Comparison of ENCODE assay signal across 8 cellular contexts in the genomic region with DNA sequence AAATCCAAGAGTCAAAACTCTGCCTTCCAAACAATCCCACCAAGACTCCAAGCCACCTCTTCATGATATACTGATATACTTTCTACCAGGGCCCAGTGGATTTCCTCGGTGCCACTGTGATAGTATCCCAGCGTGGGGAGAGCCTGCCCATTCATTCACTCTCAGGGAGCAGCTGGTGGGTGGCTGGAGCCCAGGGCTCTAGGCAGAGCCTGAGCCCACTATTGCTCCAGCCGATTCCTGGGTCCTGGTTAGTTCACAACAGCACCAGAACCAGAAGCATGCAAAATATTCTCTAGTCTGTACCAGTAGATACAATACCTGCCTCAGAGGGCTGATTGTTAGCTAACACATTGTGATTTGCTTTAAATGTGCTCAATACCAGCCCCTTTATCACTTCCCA. TPM values are rescaled to one million over a fixed set of nuclear protein-coding genes. Genes with fewer than 3 reads are reported as not detected.
DNase-seq lines count a peak whose midpoint lies in the region; ATAC-seq, FAIRE-seq and TF ChIP-seq lines count a peak whose summit lies in the region.

No MANE protein-coding gene starts in this region.

- ATAC-seq in Right ventricle myocardium superior (ENCODE audit: poor library complexity), result no peak
- no peak for ATAC-seq in K562
- no peak for ATAC-seq in GM19467 (IDR thresholded peaks at IDR 0.05; ENCODE audit: unreplicated experiment)

- no TSS peak for BruUV-seq in K562 (replicated peaks; lab: Mats Ljungman, UMichigan)

- no peak for TF ChIP-seq RAD21 in K562 (CRISPR knock-in tag; conservative IDR thresholded peaks at IDR 0.05 in 1 of 2, IDR thresholded peaks at IDR 0.05 in 1 of 2)

- TF ChIP-seq EP300 in K562 (IDR thresholded peaks at IDR 0.05; ENCODE audit: low read length), result no peak

- H3K4me1 Mint-ChIP-seq in mesothelial cell of epicardium, result peaks cover 55% of the 10 kb centered on the region

- H3K4me1 ChIP-seq in right atrium auricular region (peaks cover 0 to 66% of the 10 kb centered on the region in 2 donors), K562 (replicated peaks in 1 of 2; ENCODE audit: control insufficient read depth in 2 of 2, insufficient read depth in 2 of 2, low read length in 2 of 2) (peaks cover 11 to 13% of the 10 kb centered on the region in 2 experiments)

- no peaks in the 10 kb centered on the region for H4K20me1 ChIP-seq in K562 (replicated peaks; ENCODE audit: control insufficient read depth, insufficient read depth, low read length)

- 49% methylated on average over 3 of the region's 3 CpGs for WGBS in K562 (ENCODE audit: insufficient coverage, low coverage, missing lambda C conversion rate)

- peak overlapping the region; percentile 76 for H3K4me2 ChIP-seq in K562 (ENCODE audit: insufficient read depth, low read length)

- peak overlapping the region; percentile 91; the same call in 1 of the 2 replicates for H2AFZ ChIP-seq in K562 (ENCODE audit: low read depth, low read length)

- H3K4me3 ChIP-seq in right atrium auricular region, result peak overlapping the region; percentile 65 to 88
- H3K4me3 ChIP-seq in K562, result no peak overlapping the region; the same call in 1 of the 2 replicates

- peak overlapping the region; percentile 99 for H3K27ac Mint-ChIP-seq in mesothelial cell of epicardium

- no peak for TF ChIP-seq POLR2A in K562 (conservative IDR thresholded peaks at IDR 0.05)

- FAIRE-seq in K562 (lab: Jason Lieb, UNC), result peak; percentile 23

- H3K36me3 ChIP-seq in right atrium auricular region, result no peaks in the 10 kb centered on the region
- H3K36me3 ChIP-seq in K562 (ENCODE audit: control insufficient read depth, insufficient read depth, low read length), result no peaks in the 10 kb centered on the region

- H3K79me2 ChIP-seq in K562 (ENCODE audit: control insufficient read depth, insufficient read depth, low read length), result no peaks in the 10 kb centered on the region

- H3K27me3 Mint-ChIP-seq in mesothelial cell of epicardium (ENCODE audit: low read depth), result no peaks in the 10 kb centered on the region

- DNase-seq in right atrium auricular region (ENCODE audit: low spot score), result no peak
- no peak for DNase-seq in Right ventricle myocardium superior
- no peak for DNase-seq in K562 (ENCODE audit: extremely low read depth in 1 of 4, low spot score in 3 of 4)
- no peak for DNase-seq in mesothelial cell of epicardium (ENCODE audit: low spot score in 2 of 2, unreplicated experiment in 2 of 2)
- DNase-seq in NCI-H1694 treated with DMSO at 0.1 percent for 48 hours (lab: John Stamatoyannopoulos, UW), result no peak
- DNase-seq in iPS-NIHi11 (ENCODE audit: low spot score), result no peak
- DNase-seq in NAMALWA (ENCODE audit: low spot score), result no peak

- in situ Hi-C loops in K562 (cut with MboI), result no loop called here

- H3K27ac ChIP-seq in right atrium auricular region (peak overlapping the region; percentile 92 to 93), K562 (ENCODE audit: extremely low read depth, low read depth, low read length) (no peak overlapping the region)

- POLR2A ChIA-PET in K562 (lab: Yijun Ruan, JAX), result interaction anchor here (0.9 to 1.4 kb wide), 3 partner anchors 10 to 20 kb away, joined by 5 to 6 read pairs (median 5); no protein-coding TSS in a partner anchor

- H3K27me3 ChIP-seq in right atrium auricular region (no peaks in the 10 kb centered on the region), K562 (ENCODE audit: control insufficient read depth in 2 of 2, insufficient read depth in 2 of 2, low read length in 2 of 2) (peaks cover 0 to 5% of the 10 kb centered on the region in 2 experiments; a peak in 1 of 5 replicates)

- no peak overlapping the region for H3K4me3 Mint-ChIP-seq in mesothelial cell of epicardium

- H3K9me1 ChIP-seq in K562 (ENCODE audit: control insufficient read depth, insufficient read depth, low read length), result no peaks in the 10 kb centered on the region

- H3K9me3 ChIP-seq in right atrium auricular region (no peaks in the 10 kb centered on the region), K562 (replicated peaks; ENCODE audit: control insufficient read depth, insufficient read depth, low read depth, low read length) (no peaks in the 10 kb centered on the region)

- CTCF ChIA-PET in K562 (lab: Yijun Ruan, JAX; ENCODE audit: low intra/inter-chr PET ratio), result interaction anchor here (2.1 kb wide), 1 partner anchor 24 kb away, joined by 5 read pairs; no protein-coding TSS in a partner anchor

- H3K9me3 Mint-ChIP-seq in mesothelial cell of epicardium, result no peaks in the 10 kb centered on the region

- TF ChIP-seq CTCF in right atrium auricular region (IDR thresholded peaks at IDR 0.05) (no peak), K562 (IDR thresholded peaks at IDR 0.05 in 2 of 3, conservative IDR thresholded peaks at IDR 0.05 in 1 of 3; ENCODE audit: insufficient read depth in 2 of 3, low read depth in 1 of 3, low read length in 3 of 3) (no peak), mesothelial cell of epicardium (IDR thresholded peaks at IDR 0.05; ENCODE audit: unreplicated experiment) (no peak)

- peak overlapping the region in 1 of 2 experiments; percentile 66; a peak in 1 of 4 replicates for H3K9ac ChIP-seq in K562 (ENCODE audit: insufficient read depth in 1 of 2, low read depth in 2 of 2, low read length in 2 of 2)

- H3K36me3 Mint-ChIP-seq in mesothelial cell of epicardium, result no peaks in the 10 kb centered on the region

- intact Hi-C loops in Right ventricle myocardium superior (cut with DNase I), result no loop called here
- intact Hi-C loops in K562 (cut with micrococcal nuclease), result no loop called here

RNA-seq across cellular contexts. Expression of gene CSRP1, which starts 0.8 kb away (rescaled TPM):
- total RNA-seq in right atrium auricular region (100 to 1,000 TPM; 138 to 719 TPM), Right ventricle myocardium superior (53.1 TPM), K562 (2014; rRNA removed) (23.7 and 30.8 TPM in 2 replicates), K562 (2014; rRNA removed; fragmentation: Illumina TruSeq; extraction: Trizol) (19.6 and 22.6 TPM in 2 replicates), K562 (2015; rRNA removed; fragmentation: Illumina TruSeq; extraction: Trizol) (28.3 and 30.3 TPM in 2 replicates), K562 (2021) (25.7 and 28.2 TPM in 2 replicates), mesothelial cell of epicardium (10.4 to 11.4 TPM (median 10.7 TPM) in 3 replicates)
- 6.5 and 10.3 TPM in 2 replicates for total RNA-seq in K562 (2011; cell fraction: chromatin; rRNA removed; ENCODE audit: low replicate concordance)
- 7.0 and 7.5 TPM in 2 replicates for total RNA-seq in K562 (2011; cell fraction: nucleolus; rRNA removed)
- total RNA-seq in K562 (2011; cell fraction: nucleoplasm; rRNA removed), result 7.3 and 8.9 TPM in 2 replicates
- polyA plus RNA-seq in K562 (2011; rRNA removed) (21.3 and 23.7 TPM in 2 replicates), K562 (2014; fragmentation: Illumina TruSeq; extraction: Trizol) (34.6 and 39.4 TPM in 2 replicates), K562 (2014; fragmentation: Nextera tagmentation; extraction: Ambion mirVana) (10 to 100 TPM in 1 of 2 experiments, 1 to 10 TPM in 1; 6.8 to 11.0 TPM), K562 (2014; rRNA removed) (24.9 and 32.1 TPM in 2 replicates)
- 29.2 and 43.4 TPM in 2 replicates for polyA plus RNA-seq in K562 (2011; cell fraction: cytosol; rRNA removed)
- polyA plus RNA-seq in K562 (2011; cell fraction: nucleus; rRNA removed), result 14.3 and 20.0 TPM in 2 replicates
- 39.0 and 47.5 TPM in 2 replicates for polyA plus RNA-seq in K562 (2012)
- 14.3 and 19.7 TPM in 2 replicates for polyA minus RNA-seq in K562 (2011; rRNA and poly(A)+ RNA removed)
- 12.0 and 16.7 TPM in 2 replicates for polyA minus RNA-seq in K562 (2011; cell fraction: cytosol; rRNA and poly(A)+ RNA removed)
- polyA minus RNA-seq in K562 (2011; cell fraction: nucleus; rRNA and poly(A)+ RNA removed), result 7.7 and 8.8 TPM in 2 replicates

RNA-seq across cellular contexts. Expression of gene NAV1, which starts 32.8 kb away (rescaled TPM):
- total RNA-seq in right atrium auricular region, result 10 to 100 TPM; 16.3 to 32.1 TPM
- total RNA-seq in Right ventricle myocardium superior, result 66.6 TPM
- 12.5 and 15.1 TPM in 2 replicates for total RNA-seq in K562 (2011; cell fraction: chromatin; rRNA removed; ENCODE audit: low replicate concordance)
- 5.0 and 6.2 TPM in 2 replicates for total RNA-seq in K562 (2011; cell fraction: nucleolus; rRNA removed)
- 10.3 and 12.7 TPM in 2 replicates for total RNA-seq in K562 (2011; cell fraction: nucleoplasm; rRNA removed)
- 4.5 and 4.9 TPM in 2 replicates for total RNA-seq in K562 (2014; rRNA removed)
- 3.2 and 3.7 TPM in 2 replicates for total RNA-seq in K562 (2014; rRNA removed; fragmentation: Illumina TruSeq; extraction: Trizol)
- total RNA-seq in K562 (2015; rRNA removed; fragmentation: Illumina TruSeq; extraction: Trizol), result 2.9 and 3.3 TPM in 2 replicates
- total RNA-seq in K562 (2021), result 15.4 and 16.8 TPM in 2 replicates
- 0.91 TPM in 2 replicates for polyA plus RNA-seq in K562 (2011; rRNA removed)
- 0.63 and 0.92 TPM in 2 replicates for polyA plus RNA-seq in K562 (2011; cell fraction: cytosol; rRNA removed)
- polyA plus RNA-seq in K562 (2011; cell fraction: nucleus; rRNA removed), result 2.0 and 4.7 TPM in 2 replicates
- polyA plus RNA-seq in K562 (2012), result 16.3 and 25.4 TPM in 2 replicates
- polyA plus RNA-seq in K562 (2014; fragmentation: Illumina TruSeq; extraction: Trizol), result 10.7 and 13.2 TPM in 2 replicates
- polyA plus RNA-seq in K562 (2014; fragmentation: Nextera tagmentation; extraction: Ambion mirVana), result 1 to 10 TPM; 1.8 to 2.1 TPM
- 4.2 and 5.6 TPM in 2 replicates for polyA plus RNA-seq in K562 (2014; rRNA removed)
- 1.5 and 1.9 TPM in 2 replicates for polyA minus RNA-seq in K562 (2011; rRNA and poly(A)+ RNA removed)
- 3.9 and 4.1 TPM in 2 replicates for polyA minus RNA-seq in K562 (2011; cell fraction: cytosol; rRNA and poly(A)+ RNA removed)
- 2.9 and 3.0 TPM in 2 replicates for polyA minus RNA-seq in K562 (2011; cell fraction: nucleus; rRNA and poly(A)+ RNA removed)
- 88.8 to 95.9 TPM (median 95.4 TPM) in 3 replicates for total RNA-seq in mesothelial cell of epicardium

RNA-seq across cellular contexts. Expression of gene PHLDA3, which starts 37.1 kb away (rescaled TPM):
- total RNA-seq in right atrium auricular region, result 10 to 100 TPM; 29.5 to 31.9 TPM
- 21.5 TPM for total RNA-seq in Right ventricle myocardium superior
- total RNA-seq in K562 (2011; cell fraction: chromatin; rRNA removed; ENCODE audit: low replicate concordance), result not detected in 2 replicates
- total RNA-seq in K562 (2011; cell fraction: nucleolus; rRNA removed), result not detected in 2 replicates
- total RNA-seq in K562 (2011; cell fraction: nucleoplasm; rRNA removed), result not detected in 2 replicates
- total RNA-seq in K562 (2014; rRNA removed), result 0.27 TPM in 1 of 2 replicates, not detected in the other
- total RNA-seq in K562 (2014; rRNA removed; fragmentation: Illumina TruSeq; extraction: Trizol), result not detected in 2 replicates
- total RNA-seq in K562 (2015; rRNA removed; fragmentation: Illumina TruSeq; extraction: Trizol), result not detected in 2 replicates
- total RNA-seq in K562 (2021), result 0.11 and 0.42 TPM in 2 replicates
- polyA plus RNA-seq in K562 (2011; rRNA removed), result not detected in 2 replicates
- polyA plus RNA-seq in K562 (2011; cell fraction: cytosol; rRNA removed), result 0.13 TPM in 1 of 2 replicates, not detected in the other
- 0.04 TPM in 1 of 2 replicates, not detected in the other for polyA plus RNA-seq in K562 (2011; cell fraction: nucleus; rRNA removed)
- not detected in 2 replicates for polyA plus RNA-seq in K562 (2012)
- polyA plus RNA-seq in K562 (2014; fragmentation: Illumina TruSeq; extraction: Trizol), result not detected in 2 replicates
- not detected for polyA plus RNA-seq in K562 (2014; fragmentation: Nextera tagmentation; extraction: Ambion mirVana)
- polyA plus RNA-seq in K562 (2014; rRNA removed), result not detected in 2 replicates
- not detected in 2 replicates for polyA minus RNA-seq in K562 (2011; rRNA and poly(A)+ RNA removed)
- not detected in 2 replicates for polyA minus RNA-seq in K562 (2011; cell fraction: cytosol; rRNA and poly(A)+ RNA removed)
- not detected in 2 replicates for polyA minus RNA-seq in K562 (2011; cell fraction: nucleus; rRNA and poly(A)+ RNA removed)
- total RNA-seq in mesothelial cell of epicardium, result 84.0 to 92.8 TPM (median 87.5 TPM) in 3 replicates

Comparison
In these comparisons a context has a peak if more than half of its experiments do, and no peak if none do; other contexts are left out.
1. RNA of gene PHLDA3, which starts 37.1 kb away (total RNA-seq): 84.0 to 92.8 TPM in mesothelial cell of epicardium, 29.5 to 31.9 TPM in right atrium auricular region and 21.5 TPM in Right ventricle myocardium superior (single experiment); 0.11 to 0.42 TPM in K562; every median in the first group is over 10 times any median in the second.